Comparison of ENCODE assay signal across 2 cellular contexts in genomic region chr17:44804301-44805061, GRCh38.
TF ChIP-seq lines count a peak whose summit lies in the region.

No MANE protein-coding gene starts in this region.

TF ChIP-seq in SK-N-SH treated with all-trans-retinoic acid at 6 μM for 48 hours, 23 proteins besides CTCF, POLR2A, EP300 and RAD21 (continued from another document):
- TF ChIP-seq CSDC2 (CRISPR knock-in tag; IDR thresholded peaks at IDR 0.05) (no peak), PATZ1 (CRISPR knock-in tag; IDR thresholded peaks at IDR 0.05; ENCODE audit: borderline replicate concordance) (no peak), SNAI2 (CRISPR knock-in tag; IDR thresholded peaks at IDR 0.05) (no peak), POU6F1 (CRISPR knock-in tag; IDR thresholded peaks at IDR 0.05; ENCODE audit: borderline replicate concordance, low read depth) (no peak), OSR1 (CRISPR knock-in tag; IDR thresholded peaks at IDR 0.05) (no peak), ARNTL (CRISPR knock-in tag; IDR thresholded peaks at IDR 0.05; ENCODE audit: borderline replicate concordance, low read depth) (no peak), TSHZ2 (CRISPR knock-in tag; IDR thresholded peaks at IDR 0.05) (no peak), ZNF565 (CRISPR knock-in tag; conservative IDR thresholded peaks at IDR 0.05; ENCODE audit: low read depth) (no peak), ZFP3 (CRISPR knock-in tag; IDR thresholded peaks at IDR 0.05) (no peak), CSRNP3 (CRISPR knock-in tag; IDR thresholded peaks at IDR 0.05) (no peak)

TF ChIP-seq in GM23338, 12 proteins besides CTCF, POLR2A, EP300 and RAD21 (continued from another document):
- TF ChIP-seq ZNF462 (CRISPR knock-in tag; IDR thresholded peaks at IDR 0.05) (no peak), ZNF114 (CRISPR knock-in tag; IDR thresholded peaks at IDR 0.05) (no peak), NANOG (IDR thresholded peaks at IDR 0.05; ENCODE audit: borderline replicate concordance) (no peak), POLR2AphosphoS5 (IDR thresholded peaks at IDR 0.05; ENCODE audit: low read depth) (no peak), JUNB (IDR thresholded peaks at IDR 0.05; ENCODE audit: unreplicated experiment) (no peak)
- TF ChIP-seq, protein P1, sequence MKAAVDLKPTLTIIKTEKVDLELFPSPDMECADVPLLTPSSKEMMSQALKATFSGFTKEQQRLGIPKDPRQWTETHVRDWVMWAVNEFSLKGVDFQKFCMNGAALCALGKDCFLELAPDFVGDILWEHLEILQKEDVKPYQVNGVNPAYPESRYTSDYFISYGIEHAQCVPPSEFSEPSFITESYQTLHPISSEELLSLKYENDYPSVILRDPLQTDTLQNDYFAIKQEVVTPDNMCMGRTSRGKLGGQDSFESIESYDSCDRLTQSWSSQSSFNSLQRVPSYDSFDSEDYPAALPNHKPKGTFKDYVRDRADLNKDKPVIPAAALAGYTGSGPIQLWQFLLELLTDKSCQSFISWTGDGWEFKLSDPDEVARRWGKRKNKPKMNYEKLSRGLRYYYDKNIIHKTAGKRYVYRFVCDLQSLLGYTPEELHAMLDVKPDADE (IDR thresholded peaks at IDR 0.05): no peak
- TF ChIP-seq, protein P2, sequence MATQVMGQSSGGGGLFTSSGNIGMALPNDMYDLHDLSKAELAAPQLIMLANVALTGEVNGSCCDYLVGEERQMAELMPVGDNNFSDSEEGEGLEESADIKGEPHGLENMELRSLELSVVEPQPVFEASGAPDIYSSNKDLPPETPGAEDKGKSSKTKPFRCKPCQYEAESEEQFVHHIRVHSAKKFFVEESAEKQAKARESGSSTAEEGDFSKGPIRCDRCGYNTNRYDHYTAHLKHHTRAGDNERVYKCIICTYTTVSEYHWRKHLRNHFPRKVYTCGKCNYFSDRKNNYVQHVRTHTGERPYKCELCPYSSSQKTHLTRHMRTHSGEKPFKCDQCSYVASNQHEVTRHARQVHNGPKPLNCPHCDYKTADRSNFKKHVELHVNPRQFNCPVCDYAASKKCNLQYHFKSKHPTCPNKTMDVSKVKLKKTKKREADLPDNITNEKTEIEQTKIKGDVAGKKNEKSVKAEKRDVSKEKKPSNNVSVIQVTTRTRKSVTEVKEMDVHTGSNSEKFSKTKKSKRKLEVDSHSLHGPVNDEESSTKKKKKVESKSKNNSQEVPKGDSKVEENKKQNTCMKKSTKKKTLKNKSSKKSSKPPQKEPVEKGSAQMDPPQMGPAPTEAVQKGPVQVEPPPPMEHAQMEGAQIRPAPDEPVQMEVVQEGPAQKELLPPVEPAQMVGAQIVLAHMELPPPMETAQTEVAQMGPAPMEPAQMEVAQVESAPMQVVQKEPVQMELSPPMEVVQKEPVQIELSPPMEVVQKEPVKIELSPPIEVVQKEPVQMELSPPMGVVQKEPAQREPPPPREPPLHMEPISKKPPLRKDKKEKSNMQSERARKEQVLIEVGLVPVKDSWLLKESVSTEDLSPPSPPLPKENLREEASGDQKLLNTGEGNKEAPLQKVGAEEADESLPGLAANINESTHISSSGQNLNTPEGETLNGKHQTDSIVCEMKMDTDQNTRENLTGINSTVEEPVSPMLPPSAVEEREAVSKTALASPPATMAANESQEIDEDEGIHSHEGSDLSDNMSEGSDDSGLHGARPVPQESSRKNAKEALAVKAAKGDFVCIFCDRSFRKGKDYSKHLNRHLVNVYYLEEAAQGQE (IDR thresholded peaks at IDR 0.05; ENCODE audit: unreplicated experiment): no peak
